In genomic region chr2:240559271-240559670, GRCh38 we compare ENCODE assay signal across 8 cellular contexts. TPM values are rescaled to one million over a fixed set of nuclear protein-coding genes. Genes with fewer than 3 reads are reported as not detected.
DNase-seq lines count a peak whose midpoint lies in the region; ATAC-seq and TF ChIP-seq lines count a peak whose summit lies in the region.

No MANE protein-coding gene starts in this region.

- H3K36me3 ChIP-seq in GM06990 (ENCODE audit: control insufficient read depth, insufficient read depth, low read length) (no peaks in the 10 kb centered on the region; the same call in 1 of the 2 replicates), osteoblast (ENCODE audit: insufficient read depth, low read length) (peaks cover 3% of the 10 kb centered on the region), transverse colon (no peaks in the 10 kb centered on the region)

- H3K36me3 Mint-ChIP-seq in central memory CD8-positive, alpha-beta T cell (ENCODE audit: insufficient read depth), result peaks cover 22% of the 10 kb centered on the region

- no peaks in the 10 kb centered on the region for H3K9me3 Mint-ChIP-seq in central memory CD8-positive, alpha-beta T cell

- H3K4me3 ChIP-seq in GM06990 (replicated peaks; ENCODE audit: low read depth, low read length) (peak overlapping the region; percentile 75), NB4 (ENCODE audit: low read depth, low read length) (peak overlapping the region; percentile 87), osteoblast (ENCODE audit: insufficient read depth, low read length) (no peak overlapping the region), transverse colon (no peak overlapping the region)

- H3K79me2 ChIP-seq in osteoblast (ENCODE audit: insufficient read depth, low read length), result peaks cover 46% of the 10 kb centered on the region

- peaks cover 50% of the 10 kb centered on the region for H3K4me1 Mint-ChIP-seq in central memory CD8-positive, alpha-beta T cell

- no peak for TF ChIP-seq EP300 in transverse colon (IDR thresholded peaks at IDR 0.05; ENCODE audit: low read depth)

- H3K4me1 ChIP-seq in osteoblast (ENCODE audit: insufficient read depth, low read length), result peaks cover 33% of the 10 kb centered on the region
- H3K4me1 ChIP-seq in transverse colon, result peaks cover 29 to 54% (median 35%) of the 10 kb centered on the region in 4 donors

- H3K27ac ChIP-seq in osteoblast (ENCODE audit: low read depth, low read length) (no peak overlapping the region), transverse colon (peak overlapping the region in 1 of 4 donors; percentile 100)

- peak overlapping the region; percentile 87 for H3K4me3 Mint-ChIP-seq in central memory CD8-positive, alpha-beta T cell

- H3K27ac Mint-ChIP-seq in central memory CD8-positive, alpha-beta T cell (ENCODE audit: low read depth), result no peak overlapping the region

- in situ Hi-C loops in transverse colon (cut with MboI; ENCODE audit: low pct_ligation_motif_present in 1 of 4, low pct_unique_long_range_greater_than_20kb in 1 of 4, low sequenced_read_pairs in 3 of 4), result no loop called here

- no peaks in the 10 kb centered on the region for H3K27me3 Mint-ChIP-seq in central memory CD8-positive, alpha-beta T cell

- DNase-seq in GM06990 (ENCODE audit: extremely low read depth, insufficient read length) (no peak), NB4 (ENCODE audit: low read depth) (peak; percentile 44), osteoblast (ENCODE audit: insufficient read length, low spot score, missing footprints) (no peak), transverse colon (no peak), dermis blood vessel endothelial cell (no peak), NCI-H1048 (lab: John Stamatoyannopoulos, UW) (no peak)
- no peak for DNase-seq in central memory CD8-positive, alpha-beta T cell (ENCODE audit: low spot score in 2 of 2)

- no peak for ATAC-seq in central memory CD8-positive, alpha-beta T cell (replicated peaks; ENCODE audit: extremely low read depth, poor library complexity, severe bottlenecking)
- ATAC-seq in HG02840 (IDR thresholded peaks at IDR 0.05; ENCODE audit: low FRiP score, unreplicated experiment), result no peak

- H3K9me3 ChIP-seq in osteoblast (ENCODE audit: low read depth, low read length) (no peaks in the 10 kb centered on the region), transverse colon (no peaks in the 10 kb centered on the region)

- H3K27me3 ChIP-seq in GM06990 (replicated peaks; ENCODE audit: control insufficient read depth, insufficient read depth, low read length), result no peaks in the 10 kb centered on the region
- no peaks in the 10 kb centered on the region for H3K27me3 ChIP-seq in osteoblast (ENCODE audit: insufficient read depth, low read length)
- no peaks in the 10 kb centered on the region for H3K27me3 ChIP-seq in transverse colon

- WGBS in transverse colon (ENCODE audit: low coverage in 1 of 2), 2 donors, result 100% methylated on average over 3 of the region's 3 CpGs; no CpG with 5 or more reads in 1 of the 2 donors

- peaks cover 30% of the 10 kb centered on the region for H4K20me1 ChIP-seq in osteoblast (ENCODE audit: insufficient read depth, low read length)

- intact Hi-C loops in transverse colon (cut with DNase I; ENCODE audit: low total_unique reads), result no loop called here

- TF ChIP-seq CTCF in GM06990 (IDR thresholded peaks at IDR 0.05; ENCODE audit: insufficient read depth, low read length, poor library complexity, severe bottlenecking), result no peak
- no peak for TF ChIP-seq CTCF in NB4 (IDR thresholded peaks at IDR 0.05; ENCODE audit: low read depth, low read length)
- TF ChIP-seq CTCF in osteoblast (IDR thresholded peaks at IDR 0.05; ENCODE audit: extremely low read depth, low read depth, low read length), result no peak
- no peak for TF ChIP-seq CTCF in transverse colon (IDR thresholded peaks at IDR 0.05)

- no peak overlapping the region for H2AFZ ChIP-seq in osteoblast (ENCODE audit: low read length)

- TF ChIP-seq POLR2A in NB4 (IDR thresholded peaks at IDR 0.05; ENCODE audit: extremely low read depth, insufficient read length) (no peak), transverse colon (IDR thresholded peaks at IDR 0.05) (no peak)

- peak overlapping the region; percentile 95 for H3K4me2 ChIP-seq in osteoblast (ENCODE audit: insufficient read depth, low read length)

RNA-seq across cellular contexts. Expression of gene DUSP28, which starts 0.9 kb away (rescaled TPM):
- total RNA-seq in osteoblast (3.2 and 4.7 TPM in 2 replicates), transverse colon (10 to 100 TPM in 1 of 4 donors, 1 to 10 TPM in 3; 3.4 to 10.8 (median 6.2) TPM), dermis blood vessel endothelial cell (1.9 and 2.4 TPM in 2 replicates)

RNA-seq across cellular contexts. Expression of gene ANKMY1, which starts 1.5 kb away (rescaled TPM):
- 11.2 and 11.5 TPM in 2 replicates for total RNA-seq in osteoblast
- total RNA-seq in transverse colon, result 10 to 100 TPM; 15.1 to 64.0 (median 27.5) TPM
- 6.3 and 6.8 TPM in 2 replicates for total RNA-seq in dermis blood vessel endothelial cell

RNA-seq across cellular contexts. Expression of gene RNPEPL1, which starts 9.0 kb away (rescaled TPM):
- total RNA-seq in osteoblast (13.0 and 14.7 TPM in 2 replicates), transverse colon (100 to 1,000 TPM; 118 to 208 (median 151) TPM), dermis blood vessel endothelial cell (42.5 and 117 TPM in 2 replicates)

RNA-seq across cellular contexts. Expression of gene CAPN10, which starts 27.3 kb away (rescaled TPM):
- total RNA-seq in osteoblast (21.0 and 22.1 TPM in 2 replicates), transverse colon (100 to 1,000 TPM in 1 of 4 donors, 10 to 100 TPM in 3; 41.9 to 118 (median 48.7) TPM), dermis blood vessel endothelial cell (31.0 and 40.8 TPM in 2 replicates)

Comparison
In these comparisons a context has a peak if more than half of its experiments do, and no peak if none do; other contexts are left out.
1. H3K4me3 ChIP-seq: peak in GM06990 (single experiment) and NB4 (single experiment); none in osteoblast (single experiment) and transverse colon (0 of 4).